In genomic region chr3:51670711-51671089, GRCh38 we compare ENCODE assay signal across 9 cellular contexts. TPM values are rescaled to one million over a fixed set of nuclear protein-coding genes. Genes with fewer than 3 reads are reported as not detected.
DNase-seq lines count a peak whose midpoint lies in the region; ATAC-seq, FAIRE-seq and TF ChIP-seq lines count a peak whose summit lies in the region.
"Had no signal": no experiment of that assay in that cellular context is flagged by ENCODE, and none has a peak within 500 bp of the region (broad histone marks: within the 10 kb centered on the region; RNA-seq: fewer than 3 reads in every experiment).

No MANE protein-coding gene starts in this region.

- H3K4me1 ChIP-seq in KMS-11 (ENCODE audit: low read depth, poor library complexity, severe bottlenecking), result peaks cover 32% of the 10 kb centered on the region
- peaks cover 29 to 36% of the 10 kb centered on the region in 2 donors for H3K4me1 ChIP-seq in duodenal mucosa (ENCODE audit: control insufficient read depth in 1 of 2, insufficient read depth in 2 of 2, low read length in 2 of 2)
- H3K4me1 ChIP-seq in pancreas, result peaks cover 0 to 22% (median 6%) of the 10 kb centered on the region in 3 donors

- H3K27me3 Mint-ChIP-seq in activated naive CD4-positive, alpha-beta T cell treated with anti-CD3 and anti-CD28 coated beads, Interleukin-2, amount 10 ng/mL, durations not matched to agents 7 days and 5 days, result no peaks in the 10 kb centered on the region

- WGBS in pancreas, 2 donors, result 7 to 10% methylated on average over 14 of the region's 14 CpGs

- H3K36me3 ChIP-seq in KMS-11 (ENCODE audit: insufficient read depth) (no peaks in the 10 kb centered on the region), duodenal mucosa (ENCODE audit: control insufficient read depth in 1 of 2, insufficient read depth in 2 of 2, low read length in 2 of 2) (peaks cover 0 to 12% of the 10 kb centered on the region in 2 donors), pancreas (no peaks in the 10 kb centered on the region)

- CTCF ChIA-PET in activated naive CD4-positive, alpha-beta T cell treated with anti-CD3 and anti-CD28 coated beads, Interleukin-2, amount 10 ng/mL, durations not matched to agents 7 days and 5 days (lab: Charles Lee), result interaction anchor here (0.6 to 6.4 kb wide), 17 partner anchors 10 to 499 kb away, joined by 3 to 156 read pairs (median 7); partner anchors contain the start of genes DCAF1, GRM2 and RAD54L2

- H3K27ac Mint-ChIP-seq in activated naive CD4-positive, alpha-beta T cell treated with anti-CD3 and anti-CD28 coated beads, Interleukin-2, amount 10 ng/mL, durations not matched to agents 7 days and 5 days, result peak overlapping the region; percentile 84

- H3K9me3 ChIP-seq in duodenal mucosa (ENCODE audit: control insufficient read depth in 1 of 2, low read length in 2 of 2) (no peaks in the 10 kb centered on the region), pancreas (no peaks in the 10 kb centered on the region)

- no peaks in the 10 kb centered on the region for H3K27me3 ChIP-seq in KMS-11 (ENCODE audit: insufficient read depth, low read depth)
- no peaks in the 10 kb centered on the region for H3K27me3 ChIP-seq in duodenal mucosa (ENCODE audit: control insufficient read depth in 1 of 2, insufficient read depth in 2 of 2, low read length in 2 of 2)
- H3K27me3 ChIP-seq in pancreas, result no peaks in the 10 kb centered on the region

- H3K79me2 ChIP-seq in KMS-11 (ENCODE audit: insufficient read depth, low read depth), result no peaks in the 10 kb centered on the region

- TF ChIP-seq CTCF in KMS-11 (conservative IDR thresholded peaks at IDR 0.05; ENCODE audit: low read depth, low read length), result no peak
- TF ChIP-seq CTCF in pancreas (IDR thresholded peaks at IDR 0.05), result no peak

- peaks cover 35% of the 10 kb centered on the region for H3K36me3 Mint-ChIP-seq in activated naive CD4-positive, alpha-beta T cell treated with anti-CD3 and anti-CD28 coated beads, Interleukin-2, amount 10 ng/mL, durations not matched to agents 7 days and 5 days

- H3K27ac ChIP-seq in KMS-11 (peak overlapping the region; percentile 41; the same call in 1 of the 2 replicates), duodenal mucosa (ENCODE audit: low read depth, low read length) (peak overlapping the region; percentile 76), pancreas (peak overlapping the region; percentile 87 to 90 (median 89))

- FAIRE-seq in pancreas (lab: Jason Lieb, UNC), result no peak
- FAIRE-seq: islet of Langerhans had no signal

- H3K4me2 ChIP-seq in KMS-11, result peak overlapping the region; percentile 87

- DNase-seq in activated naive CD4-positive, alpha-beta T cell treated with anti-CD3 and anti-CD28 coated beads, Interleukin-2, amount 10 ng/mL, durations not matched to agents 7 days and 5 days, result no peak
- DNase-seq in activated naive CD4-positive, alpha-beta T cell (lab: John Stamatoyannopoulos, UW), result no peak
- DNase-seq in pancreas (no peak), dermis blood vessel endothelial cell (no peak), GM19240 (ENCODE audit: insufficient read length, low spot score) (no peak)

- H4K20me1 ChIP-seq in KMS-11 (ENCODE audit: insufficient read depth), result no peaks in the 10 kb centered on the region

- peak in 2 of 4 donors; percentile 32 to 34 for ATAC-seq in pancreas
- ATAC-seq in HG02642 (IDR thresholded peaks at IDR 0.05; ENCODE audit: poor library complexity, unreplicated experiment), result no peak

- intact Hi-C loops in pancreas (cut with DNase I), result no loop called here

- H3K4me1 Mint-ChIP-seq in activated naive CD4-positive, alpha-beta T cell treated with anti-CD3 and anti-CD28 coated beads, Interleukin-2, amount 10 ng/mL, durations not matched to agents 7 days and 5 days, result peaks cover 72% of the 10 kb centered on the region

- peak overlapping the region; percentile 36; the same call in 1 of the 2 replicates for H2AFZ ChIP-seq in KMS-11 (ENCODE audit: low read depth)

- no peak overlapping the region for H3K4me3 ChIP-seq in KMS-11 (IDR thresholded peaks at IDR 0.05; ENCODE audit: insufficient read depth, low read depth, low read length)
- peak overlapping the region; percentile 76 to 86 for H3K4me3 ChIP-seq in duodenal mucosa (ENCODE audit: low read depth in 1 of 2, low read length in 2 of 2)
- H3K4me3 ChIP-seq in pancreas, result peak overlapping the region; percentile 85 to 89 (median 86)

- peak overlapping the region; percentile 73; the same call in 1 of the 2 replicates for H3K9ac ChIP-seq in KMS-11
- H3K9ac ChIP-seq in duodenal mucosa (ENCODE audit: low read depth in 1 of 2, low read length in 2 of 2), result peak overlapping the region; percentile 80 to 88

- peak overlapping the region; percentile 84 for H3K4me3 Mint-ChIP-seq in activated naive CD4-positive, alpha-beta T cell treated with anti-CD3 and anti-CD28 coated beads, Interleukin-2, amount 10 ng/mL, durations not matched to agents 7 days and 5 days

- no peaks in the 10 kb centered on the region for H3K9me3 Mint-ChIP-seq in activated naive CD4-positive, alpha-beta T cell treated with anti-CD3 and anti-CD28 coated beads, Interleukin-2, amount 10 ng/mL, durations not matched to agents 7 days and 5 days

RNA-seq across cellular contexts. Expression of gene TEX264, which starts 0.4 kb away (rescaled TPM):
- total RNA-seq in pancreas (10 to 100 TPM; 20.9 to 31.0 (median 22.9) TPM), dermis blood vessel endothelial cell (54.8 and 64.7 TPM in 2 replicates)
- 10 to 100 TPM; 45.2 to 59.3 TPM for polyA plus RNA-seq in pancreas

RNA-seq across cellular contexts. Expression of gene GRM2, which starts 36.2 kb away (rescaled TPM):
- total RNA-seq in pancreas (under 1 TPM; 0.09 to 0.51 (median 0.20) TPM), dermis blood vessel endothelial cell (under 0.01 TPM in 1 of 2 replicates, not detected in the other)
- under 1 TPM; 0.34 to 0.45 TPM for polyA plus RNA-seq in pancreas
